ENCODE assay signal across 21 cellular contexts in the genomic region with DNA sequence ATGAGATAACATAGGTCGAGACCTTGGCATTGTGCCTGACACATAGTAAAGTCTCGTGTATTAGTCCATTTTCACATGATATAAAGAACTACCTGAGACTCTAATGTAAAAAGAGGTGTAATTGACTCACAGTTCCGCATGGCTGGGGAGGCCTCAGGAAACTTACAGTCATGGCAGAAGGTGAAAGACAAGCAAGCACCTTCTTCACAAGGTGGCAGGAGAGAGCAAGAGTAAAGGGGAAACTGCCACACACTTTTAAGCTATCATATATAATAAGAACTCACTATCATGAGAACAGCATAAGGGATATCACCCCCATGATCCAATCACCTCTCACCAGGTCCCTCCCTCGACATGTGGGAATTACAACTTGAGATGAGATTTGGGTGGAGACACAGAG.
A peak's percentile ranks its signal among the peaks of the same experiment; 100 is the strongest.
DNase-seq lines count a peak whose midpoint lies in the region; ATAC-seq and TF ChIP-seq lines count a peak whose summit lies in the region.
"Had no signal": no experiment of that assay in that cellular context is flagged by ENCODE, and none has a peak within 500 bp of the region (broad histone marks: within the 10 kb centered on the region; RNA-seq: fewer than 3 reads in every experiment).

No MANE protein-coding gene starts in this region.

- TF ChIP-seq CTCF in C4-2B (conservative IDR thresholded peaks at IDR 0.05) (peak; percentile 20), GM23338 (conservative IDR thresholded peaks at IDR 0.05; ENCODE audit: low read depth in 2 of 2) (peak; percentile 46 to 64), Panc1 (IDR thresholded peaks at IDR 0.05) (peak; percentile 13; the same call in 1 of the 2 replicates), endodermal cell (conservative IDR thresholded peaks at IDR 0.05) (peak; percentile 34)

- POLR2A ChIA-PET in Panc1 (lab: Charles Lee) = no interaction called here

- H3K4me1 Mint-ChIP-seq in GM23338 (peaks cover 9% of the 10 kb centered on the region), endodermal cell (peaks cover 3% of the 10 kb centered on the region)
- H3K4me1 Mint-ChIP-seq: CD14-positive monocyte; CD8-positive, alpha-beta memory T cell had no signal

- H3K9me3 ChIP-seq in Panc1 (ENCODE audit: control insufficient read depth, insufficient read depth, low read depth, low read length) (no peaks in the 10 kb centered on the region), endodermal cell (ENCODE audit: control insufficient read depth, low read length) (no peaks in the 10 kb centered on the region)
- H3K9me3 ChIP-seq: A549, HAP-1 had no signal

- no peak for DNase-seq in GM23338 (ENCODE audit: low spot score)
- no peak for DNase-seq in Panc1 (ENCODE audit: low read depth, low spot score)
- DNase-seq in endodermal cell = no peak
- DNase-seq in effector CD4-positive, alpha-beta T cell = no peak
- DNase-seq in stimulated activated CD4-positive, alpha-beta T cell treated with anti-CD3 and anti-CD28 coated beads, Interleukin-2, amount 100 ng/mL, for 24 hours = no peak
- DNase-seq: AML-193; CD8-positive, alpha-beta memory T cell; COR-L47; DMS 273 treated with DMSO at 0.1 percent for 48 hours; DMS53; GDM1; GOT3 had no signal

- in situ Hi-C loops in Panc1 (cut with HindIII; ENCODE audit: low pct_unique_long_range_greater_than_20kb, low sequenced_read_pairs) = no loop called here

- no TSS peak for BruUV-seq in Panc1 (replicated peaks; lab: Mats Ljungman, UMichigan)

- no peaks in the 10 kb centered on the region for H3K27me3 ChIP-seq in GM23338 (ENCODE audit: insufficient read depth)
- H3K27me3 ChIP-seq in Panc1 (ENCODE audit: control insufficient read depth, insufficient read depth, low read length) = no peaks in the 10 kb centered on the region
- no peaks in the 10 kb centered on the region for H3K27me3 ChIP-seq in endodermal cell (ENCODE audit: control insufficient read depth, insufficient read depth, low read length, poor library complexity, severe bottlenecking)

- H3K9me3 Mint-ChIP-seq in GM23338 (peaks cover 10% of the 10 kb centered on the region; the same call in 2 of the 3 replicates), endodermal cell (peaks cover 20% of the 10 kb centered on the region)

- peaks cover 5% of the 10 kb centered on the region; the same call in 2 of the 3 replicates for H3K36me3 Mint-ChIP-seq in GM23338 (ENCODE audit: low read depth)
- no peaks in the 10 kb centered on the region for H3K36me3 Mint-ChIP-seq in endodermal cell (ENCODE audit: low read depth)
- H3K36me3 Mint-ChIP-seq: CD14-positive monocyte had no signal

- H3K4me1 ChIP-seq in GM23338 (ENCODE audit: insufficient read depth) (peaks cover 13% of the 10 kb centered on the region; the same call in 1 of the 2 replicates), Panc1 (ENCODE audit: control insufficient read depth, insufficient read depth, low read length) (no peaks in the 10 kb centered on the region), endodermal cell (ENCODE audit: control insufficient read depth, insufficient read depth, low read length) (no peaks in the 10 kb centered on the region)
- H3K4me1 ChIP-seq: A549, HAP-1 had no signal

- WGBS in endodermal cell (ENCODE audit: insufficient coverage in 1 of 2, insufficient read length in 1 of 2), 2 experiments = 83 to 91% methylated on average over 1 to 4 of the region's 4 CpGs

- H3K4me3 Mint-ChIP-seq in GM23338 (no peak overlapping the region), endodermal cell (no peak overlapping the region)
- H3K4me3 Mint-ChIP-seq: CD14-positive monocyte; CD8-positive, alpha-beta memory T cell had no signal

- H3K9me2 ChIP-seq in GM23338 (ENCODE audit: insufficient read depth) = no peaks in the 10 kb centered on the region; the same call in 1 of the 2 replicates

- no peaks in the 10 kb centered on the region for H3K36me3 ChIP-seq in GM23338 (ENCODE audit: insufficient read depth)
- no peaks in the 10 kb centered on the region for H3K36me3 ChIP-seq in Panc1 (ENCODE audit: control insufficient read depth, insufficient read depth, low read length)
- no peaks in the 10 kb centered on the region for H3K36me3 ChIP-seq in endodermal cell (ENCODE audit: control insufficient read depth, insufficient read depth, low read length)
- H3K36me3 ChIP-seq: HAP-1 had no signal

- H3K27me3 Mint-ChIP-seq in GM23338 (ENCODE audit: insufficient read depth, low read depth, poor library complexity) = peaks cover 3% of the 10 kb centered on the region
- H3K27me3 Mint-ChIP-seq in endodermal cell (ENCODE audit: insufficient read depth) = no peaks in the 10 kb centered on the region

- no peaks in the 10 kb centered on the region for H3F3A ChIP-seq in GM23338 (replicated peaks; ENCODE audit: low read depth)

- no peak overlapping the region for H3K4me2 ChIP-seq in GM23338
- H3K4me2 ChIP-seq: A549 had no signal

- CTCF ChIA-PET in Panc1 (lab: Charles Lee) = no interaction called here

- intact Hi-C loops in Panc1 (cut with micrococcal nuclease; ENCODE audit: unreplicated experiment) = no loop called here

- H3K27ac ChIP-seq in C4-2B = no peak overlapping the region
- no peak overlapping the region for H3K27ac ChIP-seq in GM23338 (ENCODE audit: low read depth)
- H3K27ac ChIP-seq in Panc1 (ENCODE audit: low read length) = no peak overlapping the region
- no peak overlapping the region for H3K27ac ChIP-seq in endodermal cell (ENCODE audit: low read depth, low read length)
- H3K27ac ChIP-seq: 22Rv1, A549, HL-60 had no signal

- ATAC-seq in GM23338 (no peak), Panc1 (no peak), GM21381 (IDR thresholded peaks at IDR 0.05; ENCODE audit: unreplicated experiment) (no peak), GM21619 (IDR thresholded peaks at IDR 0.05; ENCODE audit: unreplicated experiment) (no peak)
- ATAC-seq: A549, GM12878 had no signal

- H3K79me2 ChIP-seq in GM23338 (replicated peaks; ENCODE audit: insufficient read depth) = no peaks in the 10 kb centered on the region

- no peak overlapping the region for H3K9ac ChIP-seq in endodermal cell (ENCODE audit: extremely low read depth, low read length, poor library complexity, severe bottlenecking)

- H3K27ac Mint-ChIP-seq in GM23338 = no peak overlapping the region
- no peak overlapping the region for H3K27ac Mint-ChIP-seq in endodermal cell
- H3K27ac Mint-ChIP-seq: CD8-positive, alpha-beta memory T cell had no signal

- H4K20me1 ChIP-seq in GM23338 (replicated peaks; ENCODE audit: insufficient read depth) = no peaks in the 10 kb centered on the region

- H3K4me3 ChIP-seq in GM23338 (no peak overlapping the region), Panc1 (ENCODE audit: low read depth in 2 of 2, low read length in 2 of 2) (no peak overlapping the region), endodermal cell (ENCODE audit: low read length) (no peak overlapping the region)
- H3K4me3 ChIP-seq: A549, GM12878, HAP-1 had no signal

- H2AFZ ChIP-seq in GM23338 = no peak overlapping the region
